15 cellular contexts compared by ENCODE assay signal in genomic region chr5:153099328-153099727, GRCh38.
"Had no signal": no experiment of that assay in that cellular context is flagged by ENCODE, and none has a peak within 500 bp of the region (broad histone marks: within the 10 kb centered on the region; RNA-seq: fewer than 3 reads in every experiment).

No MANE protein-coding gene starts in this region.

- H3K4me1 Mint-ChIP-seq: activated CD4-positive, alpha-beta memory T cell treated with anti-CD3 and anti-CD28 coated beads, Interleukin-2, amount 10 ng/mL, durations not matched to agents 7 days and 5 days; activated naive CD4-positive, alpha-beta T cell treated with anti-CD3 and anti-CD28 coated beads, Interleukin-2, amount 50 U/mL, for 24 hours; nephron progenitor cell had no signal

- DNase-seq: activated CD4-positive, alpha-beta memory T cell treated with anti-CD3 and anti-CD28 coated beads, Interleukin-2, amount 10 ng/mL, durations not matched to agents 7 days and 5 days; activated CD4-positive, alpha-beta T cell treated with anti-CD3 and anti-CD28 coated beads for 4 hours; activated effector memory CD4-positive, alpha-beta T cell treated with anti-CD3 and anti-CD28 coated beads, Interleukin-2, amount 50 U/mL, for 16 hours; activated T-cell treated with anti-CD3 and anti-CD28 coated beads, Interleukin-2, amount 50 U/mL, for 24 hours; caudate nucleus; colonic mucosa; esophagus squamous epithelium; kidney glomerular epithelial cell; nephron progenitor cell; right cardiac atrium; stimulated activated CD4-positive, alpha-beta T cell treated with anti-CD3 and anti-CD28 coated beads, Interleukin-4, amount 100 ng/mL, for 24 hours; stimulated activated naive CD4-positive, alpha-beta T cell treated with Interleukin-2 at 50 U/mL for 16 hours; transverse colon had no signal

- H3K27ac Mint-ChIP-seq: activated CD4-positive, alpha-beta memory T cell treated with anti-CD3 and anti-CD28 coated beads, Interleukin-2, amount 10 ng/mL, durations not matched to agents 7 days and 5 days; activated naive CD4-positive, alpha-beta T cell treated with anti-CD3 and anti-CD28 coated beads, Interleukin-2, amount 50 U/mL, for 24 hours; activated T-cell treated with anti-CD3 and anti-CD28 coated beads, Interleukin-2, amount 50 U/mL, for 24 hours; nephron progenitor cell; progenitor cell of endocrine pancreas had no signal

- H3K36me3 Mint-ChIP-seq: activated naive CD4-positive, alpha-beta T cell treated with anti-CD3 and anti-CD28 coated beads, Interleukin-2, amount 50 U/mL, for 24 hours had no signal

- H3K27me3 Mint-ChIP-seq: activated CD4-positive, alpha-beta memory T cell treated with anti-CD3 and anti-CD28 coated beads, Interleukin-2, amount 10 ng/mL, durations not matched to agents 7 days and 5 days; activated T-cell treated with anti-CD3 and anti-CD28 coated beads, Interleukin-2, amount 50 U/mL, for 24 hours; progenitor cell of endocrine pancreas had no signal

- ATAC-seq: right cardiac atrium had no signal

- H3K4me3 Mint-ChIP-seq: activated CD4-positive, alpha-beta memory T cell treated with anti-CD3 and anti-CD28 coated beads, Interleukin-2, amount 10 ng/mL, durations not matched to agents 7 days and 5 days; activated naive CD4-positive, alpha-beta T cell treated with anti-CD3 and anti-CD28 coated beads, Interleukin-2, amount 50 U/mL, for 24 hours; activated T-cell treated with anti-CD3 and anti-CD28 coated beads, Interleukin-2, amount 50 U/mL, for 24 hours; nephron progenitor cell had no signal

- H3K9me3 Mint-ChIP-seq: activated naive CD4-positive, alpha-beta T cell treated with anti-CD3 and anti-CD28 coated beads, Interleukin-2, amount 50 U/mL, for 24 hours had no signal
